ENCODE assay signal across 9 cellular contexts in genomic region chr12:13981296-13981962, GRCh38. TPM values are rescaled to one million over a fixed set of nuclear protein-coding genes. Genes with fewer than 3 reads are reported as not detected.
DNase-seq lines count a peak whose midpoint lies in the region; ATAC-seq, FAIRE-seq and TF ChIP-seq lines count a peak whose summit lies in the region.
"Had no signal": no experiment of that assay in that cellular context is flagged by ENCODE, and none has a peak within 500 bp of the region (broad histone marks: within the 10 kb centered on the region; RNA-seq: fewer than 3 reads in every experiment).

Gene GRIN2B, minus strand, starts transcription at chr12:13981602. Its CDS starts 115,394 bp downstream, at chr12:13866208.

- peaks cover 8% of the 10 kb centered on the region for H3K27me3 ChIP-seq in right cardiac atrium (ENCODE audit: control insufficient read depth, insufficient read depth)
- no peaks in the 10 kb centered on the region for H3K27me3 ChIP-seq in rectal smooth muscle tissue (ENCODE audit: control insufficient read depth, insufficient read depth, low read length)

- H3K27ac ChIP-seq in right cardiac atrium (ENCODE audit: low read length): no peak within 1 kb of the TSS
- no peak within 1 kb of the TSS for H3K27ac ChIP-seq in rectal smooth muscle tissue (ENCODE audit: low read depth, low read length)

- 1% methylated on average over 37 of the region's 37 CpGs for WGBS in right cardiac atrium

- intact Hi-C loops in right cardiac atrium (cut with DNase I): no loop called here

- no peaks in the 10 kb centered on the region for H3K36me3 ChIP-seq in rectal smooth muscle tissue (ENCODE audit: control insufficient read depth, insufficient read depth, low read length)

- FAIRE-seq in GM12891 (lab: Jason Lieb, UNC): peak; percentile 45

- no peak within 1 kb of the TSS for H3K9ac ChIP-seq in rectal smooth muscle tissue (ENCODE audit: low read length)

- TF ChIP-seq POLR2A in GM12891 (IDR thresholded peaks at IDR 0.05; ENCODE audit: low read depth, low read length): no peak

- ATAC-seq in right cardiac atrium: no peak
- ATAC-seq in GM19395 (IDR thresholded peaks at IDR 0.05; ENCODE audit: unreplicated experiment): no peak
- no peak for ATAC-seq in HG03442 (IDR thresholded peaks at IDR 0.05; ENCODE audit: unreplicated experiment)
- no peak for ATAC-seq in HG03571 (IDR thresholded peaks at IDR 0.05; ENCODE audit: unreplicated experiment)

- H3K4me1 ChIP-seq in right cardiac atrium (ENCODE audit: control insufficient read depth, insufficient read depth, low read length) (no peaks in the 10 kb centered on the region), rectal smooth muscle tissue (ENCODE audit: control insufficient read depth, insufficient read depth, low read length) (no peaks in the 10 kb centered on the region)

- H3K9me3 ChIP-seq in right cardiac atrium (ENCODE audit: control insufficient read depth, low read length): no peaks in the 10 kb centered on the region

- H3K4me3 ChIP-seq in right cardiac atrium (ENCODE audit: low read length) (peak within 1 kb of the TSS; percentile 42), rectal smooth muscle tissue (ENCODE audit: low read length) (peak within 1 kb of the TSS; percentile 48)

- DNase-seq in GM12891 (ENCODE audit: insufficient read length, low spot score): no peak
- peak; percentile 52 to 68 for DNase-seq in NCI-H526 (lab: John Stamatoyannopoulos, UW)
- peak in 2 of 3 donors; percentile 40 to 51 for DNase-seq in right cardiac atrium

TF ChIP-seq in GM12891, 5 proteins besides CTCF, POLR2A, EP300 and RAD21:
- no peak for TF ChIP-seq SPI1 (IDR thresholded peaks at IDR 0.05; ENCODE audit: low read depth, low read length)
- no peak for TF ChIP-seq PAX5 (IDR thresholded peaks at IDR 0.05; ENCODE audit: insufficient read depth, low read length, severe bottlenecking)
- TF ChIP-seq TAF1 (IDR thresholded peaks at IDR 0.05; ENCODE audit: low read depth, low read length): no peak
- no peak for TF ChIP-seq POLR2AphosphoS5 (IDR thresholded peaks at IDR 0.05; ENCODE audit: low read depth, low read length)
- TF ChIP-seq POU2F2 (IDR thresholded peaks at IDR 0.05; ENCODE audit: low read depth, low read length): no peak

RNA-seq across cellular contexts. Expression of gene GRIN2B, which starts in this region (rescaled TPM):
- polyA plus RNA-seq in GM12891 (2012; ENCODE audit: low read depth, missing spikeins): 0.01 TPM
- under 1 TPM in 1 of 4 donors, not detected in 3; under 0.01 TPM for total RNA-seq in right cardiac atrium
- polyA plus RNA-seq in right cardiac atrium: under 0.01 TPM
- total RNA-seq: HT1080 had no signal
- polyA plus RNA-seq: fibroblast of lung had no signal

Comparison
In these comparisons a context has a peak if more than half of its experiments do, and no peak if none do; other contexts are left out.
1. Peak in DNase-seq and H3K4me3 ChIP-seq in right cardiac atrium; RNA of the gene not detected or under 1 TPM.